Comparison of ENCODE assay signal across 19 cellular contexts in the genomic region with DNA sequence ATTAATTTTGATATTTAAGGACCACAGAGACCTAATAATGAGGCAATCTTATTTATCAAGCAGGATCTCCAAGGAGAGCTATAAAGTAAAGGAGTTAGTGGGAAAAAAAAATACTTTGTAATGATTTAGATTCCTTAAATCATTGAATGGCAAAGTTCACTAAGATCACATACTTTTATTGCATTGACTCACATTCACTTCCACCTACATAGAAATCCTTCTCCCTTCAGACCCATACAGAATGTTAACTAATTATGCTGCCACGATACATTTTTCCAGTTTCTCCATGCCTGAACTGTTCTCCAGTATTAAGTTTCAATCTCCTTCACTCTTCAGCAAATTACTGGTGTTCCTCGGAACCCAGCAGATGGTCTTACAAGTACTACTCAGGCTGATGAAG.
DNase-seq lines count a peak whose midpoint lies in the region; ATAC-seq and TF ChIP-seq lines count a peak whose summit lies in the region.
"Had no signal": no experiment of that assay in that cellular context is flagged by ENCODE, and none has a peak within 500 bp of the region (broad histone marks: within the 10 kb centered on the region; RNA-seq: fewer than 3 reads in every experiment).

No MANE protein-coding gene starts in this region.

- DNase-seq in A172 (ENCODE audit: low spot score) (peak; percentile 9), HT-29 (ENCODE audit: low spot score) (peak; percentile 63), astrocyte of the cerebellum (ENCODE audit: low read depth) (peak; percentile 20), mesenchymal stem cell (no peak), iPS-NIHi7 (ENCODE audit: extremely low spot score) (no peak)
- no peak for DNase-seq in effector memory CD4-positive, alpha-beta T cell
- no peak for DNase-seq in stimulated activated effector memory CD8-positive, alpha-beta T cell treated with anti-CD3 and anti-CD28 coated beads, Interleukin-12 subunit alpha, Interleukin-12 subunit beta, amount 100 ng/mL, for 72 hours (ENCODE audit: low spot score in 2 of 2)
- DNase-seq: Caco-2, GDM1, MM.1S, NCI-H1105, NCI-H187, NCI-H2171, SIG-M5 had no signal

- H3K27ac Mint-ChIP-seq in stimulated activated effector memory CD8-positive, alpha-beta T cell treated with anti-CD3 and anti-CD28 coated beads, Interleukin-12 subunit alpha, Interleukin-12 subunit beta, amount 100 ng/mL, for 72 hours: no peak overlapping the region
- H3K27ac Mint-ChIP-seq: GM23338 had no signal

- no peak overlapping the region for H2BK15ac ChIP-seq in mesenchymal stem cell (ENCODE audit: low read depth, poor library complexity, severe bottlenecking)

- H3K4ac ChIP-seq in mesenchymal stem cell (ENCODE audit: low read depth in 1 of 2, low read length in 2 of 2): no peak overlapping the region

- H3K18ac ChIP-seq in mesenchymal stem cell (ENCODE audit: low read depth in 1 of 2, low read length in 2 of 2): no peak overlapping the region

- H3K27me3 ChIP-seq in mesenchymal stem cell (ENCODE audit: control insufficient read depth in 1 of 2, insufficient read depth in 1 of 2, low read length in 2 of 2): no peaks in the 10 kb centered on the region
- no peaks in the 10 kb centered on the region for H3K27me3 ChIP-seq in effector memory CD4-positive, alpha-beta T cell (replicated peaks; ENCODE audit: control insufficient read depth, insufficient read depth, low read length, poor library complexity, severe bottlenecking)

- no peaks in the 10 kb centered on the region for H3K79me1 ChIP-seq in mesenchymal stem cell (replicated peaks; ENCODE audit: low read length, poor library complexity, severe bottlenecking)

- peak overlapping the region; percentile 82 for H3K27ac ChIP-seq in mesenchymal stem cell (ENCODE audit: low read length, poor library complexity, severe bottlenecking)
- no peak overlapping the region for H3K27ac ChIP-seq in effector memory CD4-positive, alpha-beta T cell (ENCODE audit: insufficient read depth, low read length, poor library complexity, severe bottlenecking)
- H3K27ac ChIP-seq: C4-2B, KMS-11 had no signal

- no peak for TF ChIP-seq CTCF in astrocyte of the cerebellum (IDR thresholded peaks at IDR 0.05; ENCODE audit: low read depth, low read length, missing control alignments)

- H3K9me3 Mint-ChIP-seq in stimulated activated effector memory CD8-positive, alpha-beta T cell treated with anti-CD3 and anti-CD28 coated beads, Interleukin-12 subunit alpha, Interleukin-12 subunit beta, amount 100 ng/mL, for 72 hours: no peaks in the 10 kb centered on the region
- H3K9me3 Mint-ChIP-seq: GM23338 had no signal

- H3K4me2 ChIP-seq in mesenchymal stem cell (ENCODE audit: low read length, poor library complexity, severe bottlenecking): no peak overlapping the region
- H3K4me2 ChIP-seq: GM23338, KMS-11 had no signal

- H3K4me1 ChIP-seq in mesenchymal stem cell (ENCODE audit: control insufficient read depth, insufficient read depth, low read depth, low read length): peaks cover 1% of the 10 kb centered on the region
- no peaks in the 10 kb centered on the region for H3K4me1 ChIP-seq in effector memory CD4-positive, alpha-beta T cell (ENCODE audit: control insufficient read depth, insufficient read depth, low read length, poor library complexity, severe bottlenecking)
- H3K4me1 ChIP-seq: Caco-2 had no signal

- WGBS in mesenchymal stem cell: 100% methylated on average over 1 of the region's 2 CpGs

- H2AK5ac ChIP-seq in mesenchymal stem cell (ENCODE audit: low read length, severe bottlenecking): no peak overlapping the region

- no peak overlapping the region for H4K8ac ChIP-seq in mesenchymal stem cell (ENCODE audit: low read length)

- H3K9me3 ChIP-seq in mesenchymal stem cell (ENCODE audit: control insufficient read depth, low read length): no peaks in the 10 kb centered on the region
- H3K9me3 ChIP-seq in effector memory CD4-positive, alpha-beta T cell (ENCODE audit: control insufficient read depth, low read length): no peaks in the 10 kb centered on the region
- H3K9me3 ChIP-seq: Caco-2 had no signal

- H3K4me3 Mint-ChIP-seq in stimulated activated effector memory CD8-positive, alpha-beta T cell treated with anti-CD3 and anti-CD28 coated beads, Interleukin-12 subunit alpha, Interleukin-12 subunit beta, amount 100 ng/mL, for 72 hours: no peak overlapping the region
- H3K4me3 Mint-ChIP-seq: GM23338 had no signal

- no peak overlapping the region for H3K9ac ChIP-seq in mesenchymal stem cell (ENCODE audit: low read length)
- H3K9ac ChIP-seq: KMS-11 had no signal

- no peak overlapping the region for H4K91ac ChIP-seq in mesenchymal stem cell (ENCODE audit: low read length)

- H2BK120ac ChIP-seq in mesenchymal stem cell (ENCODE audit: low read depth, low read length): no peak overlapping the region

- H3K36me3 ChIP-seq in mesenchymal stem cell (ENCODE audit: control insufficient read depth in 1 of 2, insufficient read depth in 2 of 2, low read depth in 1 of 2, low read length in 2 of 2): no peaks in the 10 kb centered on the region
- no peaks in the 10 kb centered on the region for H3K36me3 ChIP-seq in effector memory CD4-positive, alpha-beta T cell (ENCODE audit: control insufficient read depth, insufficient read depth, low read length)

- H2AFZ ChIP-seq in mesenchymal stem cell (ENCODE audit: low read depth, low read length): no peak overlapping the region
- H2AFZ ChIP-seq: GM23338 had no signal

- ATAC-seq in stimulated activated effector memory CD8-positive, alpha-beta T cell treated with anti-CD3 and anti-CD28 coated beads, Interleukin-12 subunit alpha, Interleukin-12 subunit beta, amount 100 ng/mL, for 72 hours: no peak
- no peak for ATAC-seq in GM21737 (IDR thresholded peaks at IDR 0.05; ENCODE audit: unreplicated experiment)
- ATAC-seq: GM23338, HepG2 had no signal

- no peak overlapping the region for H2BK5ac ChIP-seq in mesenchymal stem cell (ENCODE audit: low read depth, low read length, poor library complexity, severe bottlenecking)

- no peak overlapping the region for H2BK12ac ChIP-seq in mesenchymal stem cell (ENCODE audit: low read length in 2 of 2)

- H3K4me3 ChIP-seq in astrocyte of the cerebellum (ENCODE audit: low read depth, low read length) (no peak overlapping the region), mesenchymal stem cell (ENCODE audit: insufficient read depth in 1 of 2, low read depth in 1 of 2, low read length in 2 of 2) (no peak overlapping the region)
- H3K4me3 ChIP-seq in effector memory CD4-positive, alpha-beta T cell (ENCODE audit: insufficient read depth, low read depth, low read length, poor library complexity, severe bottlenecking): no peak overlapping the region
- H3K4me3 ChIP-seq: GM23338 had no signal

- H3K4me1 Mint-ChIP-seq in stimulated activated effector memory CD8-positive, alpha-beta T cell treated with anti-CD3 and anti-CD28 coated beads, Interleukin-12 subunit alpha, Interleukin-12 subunit beta, amount 100 ng/mL, for 72 hours: no peaks in the 10 kb centered on the region

- no peaks in the 10 kb centered on the region for H3K36me3 Mint-ChIP-seq in stimulated activated effector memory CD8-positive, alpha-beta T cell treated with anti-CD3 and anti-CD28 coated beads, Interleukin-12 subunit alpha, Interleukin-12 subunit beta, amount 100 ng/mL, for 72 hours

- H3K23ac ChIP-seq in mesenchymal stem cell (ENCODE audit: low read length in 2 of 2): no peak overlapping the region

- H3K14ac ChIP-seq in mesenchymal stem cell (ENCODE audit: low read length in 2 of 2): no peak overlapping the region

- in situ Hi-C loops in astrocyte of the cerebellum (cut with HindIII; ENCODE audit: low sequenced_read_pairs): no loop called here

Comparison
In these comparisons a context has a peak if more than half of its experiments do, and no peak if none do; other contexts are left out.
1. DNase-seq: peak in A172 (single experiment), HT-29 (single experiment) and astrocyte of the cerebellum (single experiment); none in mesenchymal stem cell (single experiment), iPS-NIHi7 (single experiment), effector memory CD4-positive, alpha-beta T cell (0 of 3) and stimulated activated effector memory CD8-positive, alpha-beta T cell treated with anti-CD3 and anti-CD28 coated beads, Interleukin-12 subunit alpha, Interleukin-12 subunit beta, amount 100 ng/mL, for 72 hours (0 of 2).